ENCODE assay signal across 1 cellular context in genomic region chr2:63444565-63445288, GRCh38.
TF ChIP-seq lines count a peak whose summit lies in the region.

No MANE protein-coding gene starts in this region.

TF ChIP-seq in GM12878, 131 proteins besides CTCF, POLR2A, EP300 and RAD21 (continued from another document):
- TF ChIP-seq ZNF622 (IDR thresholded peaks at IDR 0.05) (no peak), YY1 (IDR thresholded peaks at IDR 0.05; ENCODE audit: low read depth, low read length) (no peak), NFIC (IDR thresholded peaks at IDR 0.05; ENCODE audit: low read depth, low read length) (peak; percentile 49; the same call in 1 of the 2 replicates), FOXM1 (IDR thresholded peaks at IDR 0.05; ENCODE audit: low read depth, low read length) (peak; percentile 42; the same call in 1 of the 2 replicates), IKZF1 (conservative IDR thresholded peaks at IDR 0.05) (0 out of 2 replicates have a peak, but pooled peaks have one; percentile 12), BHLHE40 (IDR thresholded peaks at IDR 0.05; ENCODE audit: borderline replicate concordance in 1 of 2, low read depth in 2 of 2, low read length in 1 of 2) (0 out of 4 replicates have a peak, but pooled peaks of 1 of the 2 experiments have one; percentile 31), IKZF2 (IDR thresholded peaks at IDR 0.05) (peak; percentile 40 to 53; a peak in 3 of 4 replicates), RELB (IDR thresholded peaks at IDR 0.05; ENCODE audit: low read depth) (0 out of 2 replicates have a peak, but pooled peaks have one; percentile 30), MTA3 (IDR thresholded peaks at IDR 0.05; ENCODE audit: borderline replicate concordance, low read length) (no peak), MTA2 (IDR thresholded peaks at IDR 0.05; ENCODE audit: low read depth) (peak; percentile 26; the same call in 1 of the 2 replicates), RELA (IDR thresholded peaks at IDR 0.05; ENCODE audit: borderline replicate concordance, partially characterized antibody) (peak; percentile 12), SREBF2 (IDR thresholded peaks at IDR 0.05; ENCODE audit: low read length) (no peak), CBX3 (IDR thresholded peaks at IDR 0.05; ENCODE audit: borderline replicate concordance, low read depth) (no peak)
- TF ChIP-seq, protein P1, sequence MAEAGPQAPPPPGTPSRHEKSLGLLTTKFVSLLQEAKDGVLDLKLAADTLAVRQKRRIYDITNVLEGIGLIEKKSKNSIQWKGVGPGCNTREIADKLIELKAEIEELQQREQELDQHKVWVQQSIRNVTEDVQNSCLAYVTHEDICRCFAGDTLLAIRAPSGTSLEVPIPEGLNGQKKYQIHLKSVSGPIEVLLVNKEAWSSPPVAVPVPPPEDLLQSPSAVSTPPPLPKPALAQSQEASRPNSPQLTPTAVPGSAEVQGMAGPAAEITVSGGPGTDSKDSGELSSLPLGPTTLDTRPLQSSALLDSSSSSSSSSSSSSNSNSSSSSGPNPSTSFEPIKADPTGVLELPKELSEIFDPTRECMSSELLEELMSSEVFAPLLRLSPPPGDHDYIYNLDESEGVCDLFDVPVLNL (IDR thresholded peaks at IDR 0.05; ENCODE audit: low read depth, low read length), result no peak
